In the genomic region with DNA sequence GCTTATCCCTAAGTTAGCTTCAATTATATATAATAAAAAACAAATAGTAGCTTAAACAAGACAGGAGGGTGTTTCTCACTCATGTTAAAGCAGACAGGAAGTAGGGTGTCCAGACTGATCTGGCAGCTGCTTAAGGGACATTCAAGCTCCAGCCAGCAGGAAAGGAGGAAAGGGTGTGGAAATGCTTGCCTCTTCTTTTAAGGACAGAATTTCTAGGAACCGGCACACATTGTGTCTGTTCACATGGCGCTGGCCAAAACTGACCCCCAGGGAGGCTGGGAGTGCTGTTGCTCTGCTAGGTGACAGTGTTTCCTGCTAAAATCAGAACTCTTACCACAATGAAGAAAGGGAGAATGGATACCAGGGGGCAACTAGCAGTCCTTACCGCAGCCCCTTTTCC, we compare ENCODE assay signal across 1 cellular context.
TF ChIP-seq lines count a peak whose summit lies in the region.

No MANE protein-coding gene starts in this region.

TF ChIP-seq in HepG2, 621 proteins besides CTCF, POLR2A, EP300 and RAD21:
- TF ChIP-seq NFATC3 (CRISPR knock-in tag; IDR thresholded peaks at IDR 0.05) (no peak), ELF4 (CRISPR knock-in tag; IDR thresholded peaks at IDR 0.05; ENCODE audit: borderline replicate concordance) (no peak), ZFP1 (CRISPR knock-in tag; IDR thresholded peaks at IDR 0.05) (no peak), SRSF4 (IDR thresholded peaks at IDR 0.05; ENCODE audit: low read depth, low read length, poor library complexity, severe bottlenecking) (no peak), ZNF282 (IDR thresholded peaks at IDR 0.05; ENCODE audit: partially characterized antibody) (no peak), TBX3 (IDR thresholded peaks at IDR 0.05; ENCODE audit: borderline replicate concordance) (no peak), ZSCAN21 (CRISPR knock-in tag; IDR thresholded peaks at IDR 0.05; ENCODE audit: borderline replicate concordance) (no peak), PLRG1 (conservative IDR thresholded peaks at IDR 0.05) (no peak), KDM6A (CRISPR knock-in tag; IDR thresholded peaks at IDR 0.05; ENCODE audit: low read depth) (no peak), STAT5B (CRISPR knock-in tag; IDR thresholded peaks at IDR 0.05) (no peak), KDM1A (CRISPR knock-in tag; IDR thresholded peaks at IDR 0.05) (no peak), RFXAP (CRISPR knock-in tag; IDR thresholded peaks at IDR 0.05; ENCODE audit: borderline replicate concordance) (no peak), ZFP36L1 (CRISPR knock-in tag; IDR thresholded peaks at IDR 0.05) (no peak), TMF1 (CRISPR knock-in tag; IDR thresholded peaks at IDR 0.05; ENCODE audit: low read depth) (no peak), ZMAT3 (CRISPR knock-in tag; conservative IDR thresholded peaks at IDR 0.05) (no peak), PCBP1 (IDR thresholded peaks at IDR 0.05; ENCODE audit: borderline replicate concordance, low read depth, low read length) (no peak), PRMT3 (CRISPR knock-in tag; IDR thresholded peaks at IDR 0.05; ENCODE audit: borderline replicate concordance, low read depth) (no peak)
- TF ChIP-seq, protein P1, sequence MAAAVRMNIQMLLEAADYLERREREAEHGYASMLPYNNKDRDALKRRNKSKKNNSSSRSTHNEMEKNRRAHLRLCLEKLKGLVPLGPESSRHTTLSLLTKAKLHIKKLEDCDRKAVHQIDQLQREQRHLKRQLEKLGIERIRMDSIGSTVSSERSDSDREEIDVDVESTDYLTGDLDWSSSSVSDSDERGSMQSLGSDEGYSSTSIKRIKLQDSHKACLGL (CRISPR knock-in tag; IDR thresholded peaks at IDR 0.05), result no peak
- TF ChIP-seq, protein P2, sequence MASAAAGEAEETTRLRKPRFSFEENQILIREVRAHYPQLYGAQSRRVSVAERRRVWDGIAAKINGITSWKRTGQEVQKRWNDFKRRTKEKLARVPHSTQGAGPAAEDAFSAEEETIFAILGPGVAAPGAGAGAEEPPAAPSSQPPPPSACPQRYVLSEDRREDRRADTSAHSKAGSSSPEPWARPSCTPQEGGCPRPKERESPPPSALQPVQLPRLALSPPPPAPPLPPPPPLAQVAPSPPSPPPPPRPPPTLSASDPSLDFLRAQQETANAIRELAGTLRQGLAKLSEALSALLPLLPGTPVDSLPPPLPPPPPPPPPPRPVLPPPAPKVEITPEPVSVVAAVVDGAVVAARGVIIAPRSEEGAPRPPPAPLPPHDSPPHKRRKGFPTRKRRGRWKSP (CRISPR knock-in tag; IDR thresholded peaks at IDR 0.05), result no peak
- TF ChIP-seq, protein P3, sequence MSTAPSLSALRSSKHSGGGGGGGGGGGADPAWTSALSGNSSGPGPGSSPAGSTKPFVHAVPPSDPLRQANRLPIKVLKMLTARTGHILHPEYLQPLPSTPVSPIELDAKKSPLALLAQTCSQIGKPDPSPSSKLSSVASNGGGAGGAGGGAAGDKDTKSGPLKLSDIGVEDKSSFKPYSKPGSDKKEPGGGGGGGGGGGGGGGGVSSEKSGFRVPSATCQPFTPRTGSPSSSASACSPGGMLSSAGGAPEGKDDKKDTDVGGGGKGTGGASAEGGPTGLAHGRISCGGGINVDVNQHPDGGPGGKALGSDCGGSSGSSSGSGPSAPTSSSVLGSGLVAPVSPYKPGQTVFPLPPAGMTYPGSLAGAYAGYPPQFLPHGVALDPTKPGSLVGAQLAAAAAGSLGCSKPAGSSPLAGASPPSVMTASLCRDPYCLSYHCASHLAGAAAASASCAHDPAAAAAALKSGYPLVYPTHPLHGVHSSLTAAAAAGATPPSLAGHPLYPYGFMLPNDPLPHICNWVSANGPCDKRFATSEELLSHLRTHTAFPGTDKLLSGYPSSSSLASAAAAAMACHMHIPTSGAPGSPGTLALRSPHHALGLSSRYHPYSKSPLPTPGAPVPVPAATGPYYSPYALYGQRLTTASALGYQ (CRISPR knock-in tag; IDR thresholded peaks at IDR 0.05), result no peak
TF ChIP-seq in HepG2: peak in this region for 0.
